In the genomic region with DNA sequence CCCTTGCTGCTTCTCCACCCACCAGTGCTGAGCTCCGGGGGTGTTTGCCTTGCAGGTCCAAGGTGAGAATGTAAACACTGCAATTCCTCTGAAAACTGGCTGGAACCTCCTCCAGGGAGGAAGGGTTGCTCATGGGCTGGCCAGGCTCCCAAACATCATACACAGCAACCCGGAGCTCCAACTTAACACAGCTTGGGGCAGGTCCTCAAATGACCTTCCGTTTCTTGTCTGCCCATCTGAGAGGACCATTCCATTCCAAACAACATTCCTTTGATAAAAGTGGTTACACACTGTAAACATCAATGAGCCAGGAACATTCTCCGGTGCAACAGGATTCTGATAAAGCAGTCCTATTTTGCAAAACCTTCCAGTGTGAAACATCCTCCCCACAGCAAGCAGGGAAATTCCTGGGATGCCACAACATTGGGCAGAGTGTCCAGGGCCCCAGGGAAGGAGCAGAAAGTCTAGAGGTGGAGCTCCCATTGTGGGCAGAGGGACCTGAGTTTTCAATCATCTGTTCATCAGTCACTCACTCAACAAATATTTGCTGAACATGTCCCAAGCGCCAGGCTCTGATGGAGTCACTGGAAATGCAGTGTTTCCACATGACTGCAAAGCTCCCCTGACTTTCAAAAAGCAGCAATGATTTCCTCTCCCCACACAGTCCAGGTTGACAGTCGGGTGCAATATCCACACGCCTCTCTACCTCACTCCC, we compare ENCODE assay signal across 1 cellular context.
TF ChIP-seq lines count a peak whose summit lies in the region.

No MANE protein-coding gene starts in this region.

TF ChIP-seq in HepG2, 621 proteins besides CTCF, POLR2A, EP300 and RAD21 (continued from another document and continues in another):
- TF ChIP-seq ZBTB44 (CRISPR knock-in tag; IDR thresholded peaks at IDR 0.05): no peak
- no peak for TF ChIP-seq SRSF4 (IDR thresholded peaks at IDR 0.05; ENCODE audit: low read depth, low read length, poor library complexity, severe bottlenecking)
- TF ChIP-seq, protein P1, sequence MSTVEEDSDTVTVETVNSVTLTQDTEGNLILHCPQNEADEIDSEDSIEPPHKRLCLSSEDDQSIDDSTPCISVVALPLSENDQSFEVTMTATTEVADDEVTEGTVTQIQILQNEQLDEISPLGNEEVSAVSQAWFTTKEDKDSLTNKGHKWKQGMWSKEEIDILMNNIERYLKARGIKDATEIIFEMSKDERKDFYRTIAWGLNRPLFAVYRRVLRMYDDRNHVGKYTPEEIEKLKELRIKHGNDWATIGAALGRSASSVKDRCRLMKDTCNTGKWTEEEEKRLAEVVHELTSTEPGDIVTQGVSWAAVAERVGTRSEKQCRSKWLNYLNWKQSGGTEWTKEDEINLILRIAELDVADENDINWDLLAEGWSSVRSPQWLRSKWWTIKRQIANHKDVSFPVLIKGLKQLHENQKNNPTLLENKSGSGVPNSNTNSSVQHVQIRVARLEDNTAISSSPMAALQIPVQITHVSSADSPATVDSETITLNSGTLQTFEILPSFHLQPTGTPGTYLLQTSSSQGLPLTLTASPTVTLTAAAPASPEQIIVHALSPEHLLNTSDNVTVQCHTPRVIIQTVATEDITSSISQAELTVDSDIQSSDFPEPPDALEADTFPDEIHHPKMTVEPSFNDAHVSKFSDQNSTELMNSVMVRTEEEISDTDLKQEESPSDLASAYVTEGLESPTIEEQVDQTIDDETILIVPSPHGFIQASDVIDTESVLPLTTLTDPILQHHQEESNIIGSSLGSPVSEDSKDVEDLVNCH (CRISPR knock-in tag; IDR thresholded peaks at IDR 0.05): no peak
- peak; percentile 70 for TF ChIP-seq RARA (CRISPR knock-in tag; IDR thresholded peaks at IDR 0.05)
- TF ChIP-seq HMGXB3 (CRISPR knock-in tag; IDR thresholded peaks at IDR 0.05; ENCODE audit: borderline replicate concordance): peak; percentile 49; the same call in 1 of the 2 replicates
- peak; percentile 78; the same call in 1 of the 2 replicates for TF ChIP-seq HIVEP1 (CRISPR knock-in tag; IDR thresholded peaks at IDR 0.05)
- no peak for TF ChIP-seq NFIB (CRISPR knock-in tag; IDR thresholded peaks at IDR 0.05; ENCODE audit: borderline replicate concordance)
- TF ChIP-seq TCF12 (IDR thresholded peaks at IDR 0.05): no peak
- 0 out of 2 replicates have a peak, but pooled peaks have one; percentile 14 for TF ChIP-seq TCF12 (CRISPR knock-in tag; IDR thresholded peaks at IDR 0.05)
- peak; percentile 49 for TF ChIP-seq ZNF121 (CRISPR knock-in tag; IDR thresholded peaks at IDR 0.05)
- peak; percentile 40; the same call in 1 of the 2 replicates for TF ChIP-seq RBAK (CRISPR knock-in tag; IDR thresholded peaks at IDR 0.05)
- TF ChIP-seq DNMT3B (CRISPR knock-in tag; conservative IDR thresholded peaks at IDR 0.05): no peak
- no peak for TF ChIP-seq ZNF83 (CRISPR knock-in tag; IDR thresholded peaks at IDR 0.05; ENCODE audit: borderline replicate concordance)
- TF ChIP-seq, protein P2, sequence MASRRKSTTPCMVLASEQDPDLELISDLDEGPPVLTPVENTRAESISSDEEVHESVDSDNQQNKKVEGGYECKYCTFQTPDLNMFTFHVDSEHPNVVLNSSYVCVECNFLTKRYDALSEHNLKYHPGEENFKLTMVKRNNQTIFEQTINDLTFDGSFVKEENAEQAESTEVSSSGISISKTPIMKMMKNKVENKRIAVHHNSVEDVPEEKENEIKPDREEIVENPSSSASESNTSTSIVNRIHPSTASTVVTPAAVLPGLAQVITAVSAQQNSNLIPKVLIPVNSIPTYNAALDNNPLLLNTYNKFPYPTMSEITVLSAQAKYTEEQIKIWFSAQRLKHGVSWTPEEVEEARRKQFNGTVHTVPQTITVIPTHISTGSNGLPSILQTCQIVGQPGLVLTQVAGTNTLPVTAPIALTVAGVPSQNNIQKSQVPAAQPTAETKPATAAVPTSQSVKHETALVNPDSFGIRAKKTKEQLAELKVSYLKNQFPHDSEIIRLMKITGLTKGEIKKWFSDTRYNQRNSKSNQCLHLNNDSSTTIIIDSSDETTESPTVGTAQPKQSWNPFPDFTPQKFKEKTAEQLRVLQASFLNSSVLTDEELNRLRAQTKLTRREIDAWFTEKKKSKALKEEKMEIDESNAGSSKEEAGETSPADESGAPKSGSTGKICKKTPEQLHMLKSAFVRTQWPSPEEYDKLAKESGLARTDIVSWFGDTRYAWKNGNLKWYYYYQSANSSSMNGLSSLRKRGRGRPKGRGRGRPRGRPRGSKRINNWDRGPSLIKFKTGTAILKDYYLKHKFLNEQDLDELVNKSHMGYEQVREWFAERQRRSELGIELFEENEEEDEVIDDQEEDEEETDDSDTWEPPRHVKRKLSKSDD (CRISPR knock-in tag; IDR thresholded peaks at IDR 0.05; ENCODE audit: low read depth): 0 out of 2 replicates have a peak, but pooled peaks have one; percentile 26
- peak; percentile 58; the same call in 1 of the 2 replicates for TF ChIP-seq ZNF33A (CRISPR knock-in tag; IDR thresholded peaks at IDR 0.05; ENCODE audit: borderline replicate concordance)
- TF ChIP-seq MAF1 (CRISPR knock-in tag; IDR thresholded peaks at IDR 0.05; ENCODE audit: borderline replicate concordance): no peak
- TF ChIP-seq HMGA1 (CRISPR knock-in tag; conservative IDR thresholded peaks at IDR 0.05): no peak
- no peak for TF ChIP-seq MIXL1 (CRISPR knock-in tag; IDR thresholded peaks at IDR 0.05)
- peak; percentile 86 for TF ChIP-seq ZNF292 (CRISPR knock-in tag; IDR thresholded peaks at IDR 0.05; ENCODE audit: borderline replicate concordance, low read depth)
- TF ChIP-seq, protein P3, sequence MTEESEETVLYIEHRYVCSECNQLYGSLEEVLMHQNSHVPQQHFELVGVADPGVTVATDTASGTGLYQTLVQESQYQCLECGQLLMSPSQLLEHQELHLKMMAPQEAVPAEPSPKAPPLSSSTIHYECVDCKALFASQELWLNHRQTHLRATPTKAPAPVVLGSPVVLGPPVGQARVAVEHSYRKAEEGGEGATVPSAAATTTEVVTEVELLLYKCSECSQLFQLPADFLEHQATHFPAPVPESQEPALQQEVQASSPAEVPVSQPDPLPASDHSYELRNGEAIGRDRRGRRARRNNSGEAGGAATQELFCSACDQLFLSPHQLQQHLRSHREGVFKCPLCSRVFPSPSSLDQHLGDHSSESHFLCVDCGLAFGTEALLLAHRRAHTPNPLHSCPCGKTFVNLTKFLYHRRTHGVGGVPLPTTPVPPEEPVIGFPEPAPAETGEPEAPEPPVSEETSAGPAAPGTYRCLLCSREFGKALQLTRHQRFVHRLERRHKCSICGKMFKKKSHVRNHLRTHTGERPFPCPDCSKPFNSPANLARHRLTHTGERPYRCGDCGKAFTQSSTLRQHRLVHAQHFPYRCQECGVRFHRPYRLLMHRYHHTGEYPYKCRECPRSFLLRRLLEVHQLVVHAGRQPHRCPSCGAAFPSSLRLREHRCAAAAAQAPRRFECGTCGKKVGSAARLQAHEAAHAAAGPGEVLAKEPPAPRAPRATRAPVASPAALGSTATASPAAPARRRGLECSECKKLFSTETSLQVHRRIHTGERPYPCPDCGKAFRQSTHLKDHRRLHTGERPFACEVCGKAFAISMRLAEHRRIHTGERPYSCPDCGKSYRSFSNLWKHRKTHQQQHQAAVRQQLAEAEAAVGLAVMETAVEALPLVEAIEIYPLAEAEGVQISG (CRISPR knock-in tag; IDR thresholded peaks at IDR 0.05): peak; percentile 68
- TF ChIP-seq ETV6 (CRISPR knock-in tag; conservative IDR thresholded peaks at IDR 0.05): no peak; the same call in 1 of the 2 replicates
- peak; percentile 90; the same call in 1 of the 2 replicates for TF ChIP-seq GATA4 (IDR thresholded peaks at IDR 0.05; ENCODE audit: borderline replicate concordance, low read depth)
- TF ChIP-seq, protein P4, sequence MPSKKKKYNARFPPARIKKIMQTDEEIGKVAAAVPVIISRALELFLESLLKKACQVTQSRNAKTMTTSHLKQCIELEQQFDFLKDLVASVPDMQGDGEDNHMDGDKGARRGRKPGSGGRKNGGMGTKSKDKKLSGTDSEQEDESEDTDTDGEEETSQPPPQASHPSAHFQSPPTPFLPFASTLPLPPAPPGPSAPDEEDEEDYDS (CRISPR knock-in tag; IDR thresholded peaks at IDR 0.05): no peak
- no peak for TF ChIP-seq ZNF264 (CRISPR knock-in tag; IDR thresholded peaks at IDR 0.05)
- 0 out of 2 replicates have a peak, but pooled peaks have one; percentile 18 for TF ChIP-seq ZMYM3 (CRISPR knock-in tag; IDR thresholded peaks at IDR 0.05)
- TF ChIP-seq ZNF549 (CRISPR knock-in tag; IDR thresholded peaks at IDR 0.05): no peak
- peak; percentile 72 for TF ChIP-seq CEBPB (IDR thresholded peaks at IDR 0.05; ENCODE audit: borderline replicate concordance, low read depth, low read length)
- no peak for TF ChIP-seq ZC3H13 (CRISPR knock-in tag; IDR thresholded peaks at IDR 0.05)
- peak; percentile 78; the same call in 1 of the 2 replicates for TF ChIP-seq TBX3 (IDR thresholded peaks at IDR 0.05; ENCODE audit: borderline replicate concordance)
- TF ChIP-seq HOMEZ (CRISPR knock-in tag; IDR thresholded peaks at IDR 0.05; ENCODE audit: low read depth): peak; percentile 50; the same call in 1 of the 2 replicates
- TF ChIP-seq TBX2 (CRISPR knock-in tag; IDR thresholded peaks at IDR 0.05; ENCODE audit: borderline replicate concordance): peak; percentile 93
- TF ChIP-seq ZNF567 (CRISPR knock-in tag; IDR thresholded peaks at IDR 0.05; ENCODE audit: borderline replicate concordance): no peak
- TF ChIP-seq, protein P5, sequence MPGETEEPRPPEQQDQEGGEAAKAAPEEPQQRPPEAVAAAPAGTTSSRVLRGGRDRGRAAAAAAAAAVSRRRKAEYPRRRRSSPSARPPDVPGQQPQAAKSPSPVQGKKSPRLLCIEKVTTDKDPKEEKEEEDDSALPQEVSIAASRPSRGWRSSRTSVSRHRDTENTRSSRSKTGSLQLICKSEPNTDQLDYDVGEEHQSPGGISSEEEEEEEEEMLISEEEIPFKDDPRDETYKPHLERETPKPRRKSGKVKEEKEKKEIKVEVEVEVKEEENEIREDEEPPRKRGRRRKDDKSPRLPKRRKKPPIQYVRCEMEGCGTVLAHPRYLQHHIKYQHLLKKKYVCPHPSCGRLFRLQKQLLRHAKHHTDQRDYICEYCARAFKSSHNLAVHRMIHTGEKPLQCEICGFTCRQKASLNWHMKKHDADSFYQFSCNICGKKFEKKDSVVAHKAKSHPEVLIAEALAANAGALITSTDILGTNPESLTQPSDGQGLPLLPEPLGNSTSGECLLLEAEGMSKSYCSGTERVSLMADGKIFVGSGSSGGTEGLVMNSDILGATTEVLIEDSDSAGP (CRISPR knock-in tag; IDR thresholded peaks at IDR 0.05; ENCODE audit: borderline replicate concordance): peak; percentile 56; the same call in 1 of the 2 replicates
- TF ChIP-seq NR2F1 (CRISPR knock-in tag; IDR thresholded peaks at IDR 0.05): no peak
- TF ChIP-seq ZNF513 (CRISPR knock-in tag; conservative IDR thresholded peaks at IDR 0.05): no peak
